1 cellular context compared by ENCODE assay signal in the genomic region with DNA sequence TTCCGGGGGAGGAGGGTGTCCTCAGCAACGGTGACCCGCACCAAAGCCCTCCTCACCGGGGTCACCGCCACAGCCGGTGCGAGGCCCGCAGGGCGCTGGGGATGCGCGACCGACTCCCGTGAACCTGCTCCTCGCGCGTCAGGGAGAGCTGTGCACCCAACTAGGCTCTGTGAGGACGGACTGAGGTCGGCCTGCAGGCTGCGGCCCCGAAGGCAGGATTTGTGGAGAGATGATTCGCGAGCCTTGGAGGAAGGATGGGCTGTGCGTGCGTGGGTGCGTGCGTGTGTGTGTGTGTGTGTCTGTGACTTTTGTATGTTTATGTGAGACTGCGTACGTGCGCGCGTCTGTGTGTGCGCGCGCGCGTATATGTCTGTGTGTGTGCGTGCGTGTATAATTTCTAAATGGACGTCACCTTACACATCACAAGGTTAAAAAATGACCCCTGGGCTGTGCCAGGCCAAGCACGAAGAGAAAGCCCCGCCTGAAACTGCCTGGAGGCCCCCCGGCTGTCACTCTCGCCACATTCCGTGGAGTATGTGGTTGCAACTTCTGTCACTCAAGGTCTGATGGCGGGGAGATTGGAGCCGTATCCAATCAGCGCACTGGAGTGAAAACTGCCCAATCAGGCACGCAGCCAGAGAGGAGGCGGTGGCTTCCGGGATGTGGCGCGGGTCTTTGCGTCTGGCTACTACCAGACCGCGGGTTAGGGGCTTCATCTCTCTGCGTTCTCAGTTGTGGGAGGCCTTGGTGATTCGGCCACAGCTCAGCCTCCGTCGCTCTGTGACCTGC.
TF ChIP-seq lines count a peak whose summit lies in the region.

TSS of gene ZNF141 (plus strand) at position 672 of the 789 bp plus-strand sequence. CDS start 170 bp downstream, outside the sequence.

TF ChIP-seq in GM23338, 12 proteins besides CTCF, POLR2A, EP300 and RAD21 (continued from another document):
- TF ChIP-seq CREB1 (CRISPR knock-in tag; IDR thresholded peaks at IDR 0.05; ENCODE audit: low read depth) (0 out of 2 replicates have a peak, but pooled peaks have one; percentile 69), NANOG (IDR thresholded peaks at IDR 0.05; ENCODE audit: borderline replicate concordance) (no peak), ZNF331 (CRISPR knock-in tag; IDR thresholded peaks at IDR 0.05; ENCODE audit: low read depth) (no peak), JUNB (IDR thresholded peaks at IDR 0.05; ENCODE audit: unreplicated experiment) (no peak)
